ENCODE assay signal across 19 cellular contexts in genomic region chr2:9748586-9748985, GRCh38.
DNase-seq lines count a peak whose midpoint lies in the region; ATAC-seq and TF ChIP-seq lines count a peak whose summit lies in the region.
"Had no signal": no experiment of that assay in that cellular context is flagged by ENCODE, and none has a peak within 500 bp of the region (broad histone marks: within the 10 kb centered on the region; RNA-seq: fewer than 3 reads in every experiment).

No MANE protein-coding gene starts in this region.

- no peaks in the 10 kb centered on the region for H3K9me3 Mint-ChIP-seq in activated CD8-positive, alpha-beta T cell treated with anti-CD3 and anti-CD28 coated beads for 36 hours
- H3K9me3 Mint-ChIP-seq in activated CD8-positive, alpha-beta T cell treated with anti-CD3 and anti-CD28 coated beads, Interleukin-2, amount 10 ng/mL, durations not matched to agents 7 days and 5 days (ENCODE audit: insufficient read depth): no peaks in the 10 kb centered on the region
- H3K9me3 Mint-ChIP-seq: activated CD4-positive, alpha-beta T cell treated with anti-CD3 and anti-CD28 coated beads, Interleukin-2, amount 10 ng/mL, durations not matched to agents 7 days and 5 days had no signal

- H3K36me3 Mint-ChIP-seq in activated CD8-positive, alpha-beta T cell treated with anti-CD3 and anti-CD28 coated beads for 36 hours (ENCODE audit: low read depth): no peaks in the 10 kb centered on the region
- H3K36me3 Mint-ChIP-seq in activated CD8-positive, alpha-beta T cell treated with anti-CD3 and anti-CD28 coated beads, Interleukin-2, amount 10 ng/mL, durations not matched to agents 7 days and 5 days (ENCODE audit: low read depth): no peaks in the 10 kb centered on the region
- H3K36me3 Mint-ChIP-seq: activated naive CD8-positive, alpha-beta T cell had no signal

- peak; percentile 53 for DNase-seq in activated CD8-positive, alpha-beta T cell treated with anti-CD3 and anti-CD28 coated beads for 36 hours
- no peak for DNase-seq in activated CD8-positive, alpha-beta T cell treated with anti-CD3 and anti-CD28 coated beads, Interleukin-2, amount 10 ng/mL, durations not matched to agents 7 days and 5 days
- DNase-seq in GM12865 (ENCODE audit: low read depth) (peak; percentile 62), LHCN-M2 (ENCODE audit: low read depth) (peak; percentile 87), mucosa of descending colon (no peak), NCI-H1694 treated with DMSO at 0.1 percent for 48 hours (lab: John Stamatoyannopoulos, UW) (no peak), esophagus squamous epithelium (lab: John Stamatoyannopoulos, UW) (no peak)
- no peak for DNase-seq in activated CD8-positive, alpha-beta memory T cell treated with anti-CD3 and anti-CD28 coated beads, Interleukin-2, amount 50 U/mL, for 48 hours
- DNase-seq: activated CD4-positive, alpha-beta T cell treated with anti-CD3 and anti-CD28 coated beads, Interleukin-2, amount 10 ng/mL, durations not matched to agents 7 days and 5 days; Caco-2; dermis blood vessel endothelial cell; GDM1; NCI-H1417 treated with DMSO at 0.1 percent for 48 hours; NCI-H2227 treated with DMSO at 0.1 percent for 48 hours; SIG-M5; T-helper 9 cell had no signal

- H3K4me3 ChIP-seq in GM12865 (ENCODE audit: low read depth, low read length) (no peak overlapping the region), mucosa of descending colon (no peak overlapping the region), esophagus squamous epithelium (no peak overlapping the region)
- H3K4me3 ChIP-seq: ovary, vagina had no signal

- peaks cover 5% of the 10 kb centered on the region for H3K27me3 Mint-ChIP-seq in activated CD8-positive, alpha-beta T cell treated with anti-CD3 and anti-CD28 coated beads for 36 hours
- peaks cover 16% of the 10 kb centered on the region for H3K27me3 Mint-ChIP-seq in activated CD8-positive, alpha-beta T cell treated with anti-CD3 and anti-CD28 coated beads, Interleukin-2, amount 10 ng/mL, durations not matched to agents 7 days and 5 days (ENCODE audit: low read depth)
- H3K27me3 Mint-ChIP-seq: activated CD4-positive, alpha-beta T cell treated with anti-CD3 and anti-CD28 coated beads, Interleukin-2, amount 10 ng/mL, durations not matched to agents 7 days and 5 days had no signal

- H3K27ac ChIP-seq in esophagus squamous epithelium: no peak overlapping the region
- H3K27ac ChIP-seq: ovary, vagina had no signal

- no peak for TF ChIP-seq POLR2A in esophagus squamous epithelium (IDR thresholded peaks at IDR 0.05)

- H3K9me3 ChIP-seq in mucosa of descending colon (no peaks in the 10 kb centered on the region), esophagus squamous epithelium (no peaks in the 10 kb centered on the region)
- H3K9me3 ChIP-seq: Caco-2, ovary, vagina had no signal

- peaks cover 21% of the 10 kb centered on the region for H3K4me1 ChIP-seq in mucosa of descending colon (ENCODE audit: low read depth)
- H3K4me1 ChIP-seq in esophagus squamous epithelium: peaks cover 4 to 37% (median 22%) of the 10 kb centered on the region in 3 donors
- H3K4me1 ChIP-seq: Caco-2 had no signal

- 52 to 54% methylated on average over 6 of the region's 6 CpGs for WGBS in esophagus squamous epithelium, 2 donors

- H3K36me3 ChIP-seq in mucosa of descending colon (ENCODE audit: low read depth) (no peaks in the 10 kb centered on the region), esophagus squamous epithelium (no peaks in the 10 kb centered on the region)
- H3K36me3 ChIP-seq: ovary, vagina had no signal

- no peak for TF ChIP-seq CTCF in activated CD8-positive, alpha-beta T cell treated with anti-CD3 and anti-CD28 coated beads for 36 hours (IDR thresholded peaks at IDR 0.05)
- TF ChIP-seq CTCF in GM12865 (IDR thresholded peaks at IDR 0.05; ENCODE audit: insufficient read depth, low read depth, low read length, missing control alignments) (no peak), mucosa of descending colon (IDR thresholded peaks at IDR 0.05) (no peak), esophagus squamous epithelium (IDR thresholded peaks at IDR 0.05) (no peak)

- ATAC-seq in activated CD8-positive, alpha-beta T cell treated with anti-CD3 and anti-CD28 coated beads for 36 hours: peak; percentile 29
- no peak for ATAC-seq in activated CD8-positive, alpha-beta T cell treated with anti-CD3 and anti-CD28 coated beads, Interleukin-2, amount 10 ng/mL, durations not matched to agents 7 days and 5 days
- peak; percentile 79 for ATAC-seq in mucosa of descending colon

- no peak overlapping the region for H3K4me3 Mint-ChIP-seq in activated CD8-positive, alpha-beta T cell treated with anti-CD3 and anti-CD28 coated beads for 36 hours
- H3K4me3 Mint-ChIP-seq in activated CD8-positive, alpha-beta T cell treated with anti-CD3 and anti-CD28 coated beads, Interleukin-2, amount 10 ng/mL, durations not matched to agents 7 days and 5 days: no peak overlapping the region
- H3K4me3 Mint-ChIP-seq: activated CD4-positive, alpha-beta T cell treated with anti-CD3 and anti-CD28 coated beads, Interleukin-2, amount 10 ng/mL, durations not matched to agents 7 days and 5 days; activated naive CD8-positive, alpha-beta T cell had no signal

- H3K4me1 Mint-ChIP-seq in activated CD8-positive, alpha-beta T cell treated with anti-CD3 and anti-CD28 coated beads for 36 hours (ENCODE audit: low read depth): peaks cover 36% of the 10 kb centered on the region
- peaks cover 39% of the 10 kb centered on the region for H3K4me1 Mint-ChIP-seq in activated CD8-positive, alpha-beta T cell treated with anti-CD3 and anti-CD28 coated beads, Interleukin-2, amount 10 ng/mL, durations not matched to agents 7 days and 5 days (ENCODE audit: low read depth)

- peaks cover 0 to 2% (median 0%) of the 10 kb centered on the region in 4 donors for H3K27me3 ChIP-seq in esophagus squamous epithelium
- H3K27me3 ChIP-seq: ovary, vagina had no signal

- no peak overlapping the region for H3K27ac Mint-ChIP-seq in activated CD8-positive, alpha-beta T cell treated with anti-CD3 and anti-CD28 coated beads for 36 hours
- no peak overlapping the region for H3K27ac Mint-ChIP-seq in activated CD8-positive, alpha-beta T cell treated with anti-CD3 and anti-CD28 coated beads, Interleukin-2, amount 10 ng/mL, durations not matched to agents 7 days and 5 days
- H3K27ac Mint-ChIP-seq: activated CD4-positive, alpha-beta T cell treated with anti-CD3 and anti-CD28 coated beads, Interleukin-2, amount 10 ng/mL, durations not matched to agents 7 days and 5 days had no signal

- intact Hi-C loops in activated CD8-positive, alpha-beta T cell treated with anti-CD3 and anti-CD28 coated beads for 36 hours (cut with micrococcal nuclease): no loop called here
- intact Hi-C loops in mucosa of descending colon (cut with DNase I, micrococcal nuclease) (no loop called here), esophagus squamous epithelium (cut with DNase I) (no loop called here)

- CTCF ChIA-PET in activated CD8-positive, alpha-beta T cell treated with anti-CD3 and anti-CD28 coated beads for 36 hours (lab: Charles Lee): interaction anchor here (0.7 to 1.8 kb wide), 6 partner anchors 11 to 192 kb away, joined by 3 to 6 read pairs (median 3); no protein-coding TSS in a partner anchor
- CTCF ChIA-PET in activated CD8-positive, alpha-beta T cell treated with anti-CD3 and anti-CD28 coated beads, Interleukin-2, amount 10 ng/mL, durations not matched to agents 7 days and 5 days (lab: Charles Lee): interaction anchor here (1.0 to 1.3 kb wide), 3 partner anchors 10 to 98 kb away, joined by 3 to 4 read pairs (median 3); no protein-coding TSS in a partner anchor

- POLR2A ChIA-PET in activated CD8-positive, alpha-beta T cell treated with anti-CD3 and anti-CD28 coated beads for 36 hours (lab: Charles Lee): interaction anchor here (1.0 to 1.7 kb wide), 5 partner anchors 8 to 137 kb away, joined by 3 to 4 read pairs (median 3); partner anchors contain the start of gene YWHAQ
- POLR2A ChIA-PET in activated CD8-positive, alpha-beta T cell treated with anti-CD3 and anti-CD28 coated beads, Interleukin-2, amount 10 ng/mL, durations not matched to agents 7 days and 5 days (lab: Charles Lee): interaction anchor here (0.6 to 1.5 kb wide), 2 partner anchors 10 to 23 kb away, joined by 3 read pairs; no protein-coding TSS in a partner anchor

Comparison
In these comparisons a context has a peak if more than half of its experiments do, and no peak if none do; other contexts are left out.
1. DNase-seq: peak in activated CD8-positive, alpha-beta T cell treated with anti-CD3 and anti-CD28 coated beads for 36 hours (single experiment), GM12865 (single experiment) and LHCN-M2 (single experiment); none in activated CD8-positive, alpha-beta T cell treated with anti-CD3 and anti-CD28 coated beads, Interleukin-2, amount 10 ng/mL, durations not matched to agents 7 days and 5 days (single experiment), mucosa of descending colon (0 of 3), activated CD8-positive, alpha-beta memory T cell treated with anti-CD3 and anti-CD28 coated beads, Interleukin-2, amount 50 U/mL, for 48 hours (single experiment), NCI-H1694 treated with DMSO at 0.1 percent for 48 hours (single experiment) and esophagus squamous epithelium (single experiment).